ENCODE assay signal across 15 cellular contexts in the genomic region with DNA sequence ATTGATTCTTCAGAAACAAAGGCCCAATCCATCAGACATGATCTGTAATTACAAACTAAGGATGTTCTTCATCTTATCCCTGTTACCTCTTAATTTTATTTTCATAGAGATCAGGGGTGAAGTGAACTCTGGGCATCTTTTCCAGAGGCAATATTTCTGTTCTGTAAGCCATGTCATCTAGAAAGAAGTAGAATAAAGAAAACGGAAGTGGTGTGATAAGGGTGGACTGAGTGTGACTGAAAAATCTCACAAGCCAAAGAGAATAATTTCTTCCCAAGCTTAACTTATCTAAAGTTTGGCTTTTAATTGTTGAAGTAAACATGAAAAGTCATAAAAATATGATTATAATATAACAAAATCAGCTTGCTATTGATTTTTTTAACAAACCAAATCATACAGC.
A peak's percentile ranks its signal among the peaks of the same experiment; 100 is the strongest.
DNase-seq lines count a peak whose midpoint lies in the region; ATAC-seq lines count a peak whose summit lies in the region.
"Had no signal": no experiment of that assay in that cellular context is flagged by ENCODE, and none has a peak within 500 bp of the region (broad histone marks: within the 10 kb centered on the region; RNA-seq: fewer than 3 reads in every experiment).

No MANE protein-coding gene starts in this region.

- H3K4me1 Mint-ChIP-seq in activated T-cell treated with anti-CD3 and anti-CD28 coated beads, Interleukin-2, amount 50 U/mL, for 24 hours (ENCODE audit: low read depth) = peaks cover 71% of the 10 kb centered on the region
- peaks cover 81 to 87% (median 84%) of the 10 kb centered on the region in 3 donors for H3K4me1 Mint-ChIP-seq in T-cell
- peaks cover 76% of the 10 kb centered on the region for H3K4me1 Mint-ChIP-seq in central memory CD8-positive, alpha-beta T cell
- peaks cover 78% of the 10 kb centered on the region for H3K4me1 Mint-ChIP-seq in stimulated activated naive CD8-positive, alpha-beta T cell treated with anti-CD3 and anti-CD28 coated beads, Interleukin-15, amount 100 ng/mL, for 72 hours

- no peak overlapping the region for H3K4me3 Mint-ChIP-seq in activated T-cell treated with anti-CD3 and anti-CD28 coated beads, Interleukin-2, amount 50 U/mL, for 24 hours
- H3K4me3 Mint-ChIP-seq in T-cell = peak overlapping the region in 1 of 3 donors; percentile 50
- peak overlapping the region; percentile 32 for H3K4me3 Mint-ChIP-seq in central memory CD8-positive, alpha-beta T cell
- H3K4me3 Mint-ChIP-seq in stimulated activated naive CD8-positive, alpha-beta T cell treated with anti-CD3 and anti-CD28 coated beads, Interleukin-15, amount 100 ng/mL, for 72 hours = no peak overlapping the region
- H3K4me3 Mint-ChIP-seq: nephron had no signal

- no peak overlapping the region for H3K23ac ChIP-seq in trophoblast cell (ENCODE audit: low read length)

- no peak overlapping the region for H2AK5ac ChIP-seq in trophoblast cell (ENCODE audit: low read length)

- peaks cover 5 to 6% of the 10 kb centered on the region in 2 experiments for H3K4me1 ChIP-seq in trophoblast cell (ENCODE audit: control insufficient read depth in 1 of 2, insufficient read depth in 2 of 2, low read length in 2 of 2)

- no peaks in the 10 kb centered on the region for H3K27me3 Mint-ChIP-seq in activated T-cell treated with anti-CD3 and anti-CD28 coated beads, Interleukin-2, amount 50 U/mL, for 24 hours
- no peaks in the 10 kb centered on the region for H3K27me3 Mint-ChIP-seq in T-cell
- no peaks in the 10 kb centered on the region for H3K27me3 Mint-ChIP-seq in central memory CD8-positive, alpha-beta T cell
- no peaks in the 10 kb centered on the region for H3K27me3 Mint-ChIP-seq in stimulated activated naive CD8-positive, alpha-beta T cell treated with anti-CD3 and anti-CD28 coated beads, Interleukin-15, amount 100 ng/mL, for 72 hours

- no peak overlapping the region for H3K27ac ChIP-seq in trophoblast cell (ENCODE audit: low read depth, low read length)
- H3K27ac ChIP-seq: GM23248, HL-60 had no signal

- no CpG with 5 or more reads among the region's 1 CpG for WGBS in trophoblast cell (ENCODE audit: extremely low coverage, insufficient coverage, insufficient read length)

- H3K27me3 ChIP-seq in trophoblast cell (ENCODE audit: insufficient read depth, low read length) = no peaks in the 10 kb centered on the region

- no peak overlapping the region for H2BK5ac ChIP-seq in trophoblast cell (ENCODE audit: low read depth, low read length, poor library complexity)

- no peaks in the 10 kb centered on the region for H3K79me2 ChIP-seq in trophoblast cell (ENCODE audit: control insufficient read depth, insufficient read depth, low read length, poor library complexity)

- POLR2A ChIA-PET in T-cell (lab: Charles Lee) = interaction anchor here (0.6 to 1.0 kb wide), 5 partner anchors 23 to 444 kb away, joined by 3 to 4 read pairs (median 4); no protein-coding TSS in a partner anchor

- H3K27ac Mint-ChIP-seq in activated T-cell treated with anti-CD3 and anti-CD28 coated beads, Interleukin-2, amount 50 U/mL, for 24 hours = peak overlapping the region; percentile 84
- H3K27ac Mint-ChIP-seq in T-cell = peak overlapping the region; percentile 81 to 88
- H3K27ac Mint-ChIP-seq in central memory CD8-positive, alpha-beta T cell (ENCODE audit: low read depth) = peak overlapping the region; percentile 64
- H3K27ac Mint-ChIP-seq in stimulated activated naive CD8-positive, alpha-beta T cell treated with anti-CD3 and anti-CD28 coated beads, Interleukin-15, amount 100 ng/mL, for 72 hours = peak overlapping the region; percentile 78 to 87
- H3K27ac Mint-ChIP-seq: nephron had no signal

- no peak overlapping the region for H2BK12ac ChIP-seq in trophoblast cell (ENCODE audit: low read length)

- ATAC-seq in T-cell (replicated peaks in 1 of 4) = no peak
- ATAC-seq in central memory CD8-positive, alpha-beta T cell (replicated peaks; ENCODE audit: extremely low read depth, poor library complexity, severe bottlenecking) = no peak
- no peak for ATAC-seq in stimulated activated naive CD8-positive, alpha-beta T cell treated with anti-CD3 and anti-CD28 coated beads, Interleukin-15, amount 100 ng/mL, for 72 hours
- ATAC-seq: K562 had no signal

- H2AFZ ChIP-seq in trophoblast cell (ENCODE audit: insufficient read depth, low read length, poor library complexity) = no peak overlapping the region
- H2AFZ ChIP-seq: GM23248 had no signal

- H3K9me3 Mint-ChIP-seq in activated T-cell treated with anti-CD3 and anti-CD28 coated beads, Interleukin-2, amount 50 U/mL, for 24 hours = no peaks in the 10 kb centered on the region
- H3K9me3 Mint-ChIP-seq in T-cell = no peaks in the 10 kb centered on the region
- no peaks in the 10 kb centered on the region for H3K9me3 Mint-ChIP-seq in central memory CD8-positive, alpha-beta T cell
- no peaks in the 10 kb centered on the region for H3K9me3 Mint-ChIP-seq in stimulated activated naive CD8-positive, alpha-beta T cell treated with anti-CD3 and anti-CD28 coated beads, Interleukin-15, amount 100 ng/mL, for 72 hours
- H3K9me3 Mint-ChIP-seq: nephron had no signal

- no peaks in the 10 kb centered on the region for H3K9me3 ChIP-seq in trophoblast cell (ENCODE audit: insufficient read depth, low read depth, low read length)

- H3K4ac ChIP-seq in trophoblast cell (ENCODE audit: low read depth, low read length) = no peak overlapping the region

- no peak overlapping the region for H3K9ac ChIP-seq in trophoblast cell (ENCODE audit: low read length)
- H3K9ac ChIP-seq: GM23248 had no signal

- H3K36me3 Mint-ChIP-seq in activated T-cell treated with anti-CD3 and anti-CD28 coated beads, Interleukin-2, amount 50 U/mL, for 24 hours (ENCODE audit: low read depth) = peaks cover 55% of the 10 kb centered on the region
- peaks cover 23% of the 10 kb centered on the region for H3K36me3 Mint-ChIP-seq in T-cell
- H3K36me3 Mint-ChIP-seq in central memory CD8-positive, alpha-beta T cell (ENCODE audit: insufficient read depth) = peaks cover 38% of the 10 kb centered on the region

- CTCF ChIA-PET in T-cell (lab: Charles Lee) = interaction anchor here (0.6 to 2.0 kb wide), 9 partner anchors 8 to 165 kb away, joined by 3 to 14 read pairs (median 4); no protein-coding TSS in a partner anchor

- no peak overlapping the region for H2BK120ac ChIP-seq in trophoblast cell (ENCODE audit: insufficient read depth, low read length, poor library complexity)

- no peak overlapping the region for H4K8ac ChIP-seq in trophoblast cell (ENCODE audit: low read depth, low read length)

- no peaks in the 10 kb centered on the region for H3K36me3 ChIP-seq in trophoblast cell (ENCODE audit: control insufficient read depth in 1 of 2, insufficient read depth in 2 of 2, low read length in 2 of 2)

- DNase-seq in activated T-cell treated with anti-CD3 and anti-CD28 coated beads, Interleukin-2, amount 50 U/mL, for 24 hours = no peak
- no peak for DNase-seq in activated T-cell treated with anti-CD3 and anti-CD28 coated beads for 4 hours
- no peak for DNase-seq in T-cell
- DNase-seq in central memory CD8-positive, alpha-beta T cell (ENCODE audit: low spot score in 2 of 2) = no peak
- no peak for DNase-seq in stimulated activated naive CD8-positive, alpha-beta T cell treated with anti-CD3 and anti-CD28 coated beads, Interleukin-15, amount 100 ng/mL, for 72 hours
- DNase-seq in trophoblast cell = no peak
- no peak for DNase-seq in RKO (ENCODE audit: low spot score)
- no peak for DNase-seq in NCI-H226
- DNase-seq: ACHN, erythroblast, GM23248, SIG-M5 had no signal

- H3K79me1 ChIP-seq in trophoblast cell (ENCODE audit: low read length) = peaks cover 2% of the 10 kb centered on the region

- H3K18ac ChIP-seq in trophoblast cell (ENCODE audit: low read length) = no peak overlapping the region

- H4K91ac ChIP-seq in trophoblast cell (ENCODE audit: low read depth, low read length) = no peak overlapping the region

- no peak overlapping the region for H3K14ac ChIP-seq in trophoblast cell (ENCODE audit: low read length)

- no peak overlapping the region for H3K4me3 ChIP-seq in trophoblast cell (ENCODE audit: low read depth, low read length)
- H3K4me3 ChIP-seq: GM23248, K562 had no signal

- H4K12ac ChIP-seq in trophoblast cell (ENCODE audit: low read depth, low read length) = no peak overlapping the region

- no peak overlapping the region for H3K4me2 ChIP-seq in trophoblast cell (ENCODE audit: low read length)
